ENCODE assay signal across 8 cellular contexts in the genomic region with DNA sequence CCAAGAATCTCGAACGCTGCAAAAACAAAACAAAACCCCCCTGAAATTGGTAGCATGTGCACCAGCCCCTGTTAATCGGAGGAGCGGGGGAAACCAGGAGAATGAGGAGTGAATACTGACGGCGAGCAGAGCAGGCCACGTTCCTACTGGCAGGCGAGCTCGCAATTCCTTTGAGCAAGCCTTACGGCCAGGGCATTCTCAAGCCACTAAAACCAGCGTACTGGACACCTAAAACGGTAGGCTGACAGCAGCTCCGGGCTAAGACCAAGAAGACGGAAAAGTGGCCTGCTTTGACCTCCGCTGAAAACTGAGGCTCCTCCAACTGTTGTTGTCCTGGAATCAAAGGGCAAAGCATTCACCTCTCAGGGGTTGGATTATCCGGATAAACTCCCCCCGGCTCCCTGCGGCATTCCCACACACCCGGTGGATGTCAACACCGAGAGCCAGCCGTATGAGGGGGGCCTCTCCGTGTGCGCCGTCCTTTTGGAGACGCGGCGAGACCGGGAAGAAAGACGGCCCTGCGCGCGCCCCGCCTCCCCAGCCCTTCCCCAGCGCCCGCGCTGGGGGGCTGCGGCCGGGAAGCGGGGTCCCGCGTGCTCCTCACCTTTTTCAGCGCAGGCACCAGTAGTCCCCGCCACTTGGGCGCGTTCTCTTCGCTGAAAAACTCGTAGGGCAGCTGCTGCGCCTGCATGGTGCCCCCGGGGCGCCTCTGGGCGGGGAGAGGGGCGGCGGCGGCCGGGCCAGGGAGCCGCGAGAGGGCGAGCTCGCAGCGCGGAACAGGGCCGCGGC. TPM values are rescaled to one million over a fixed set of nuclear protein-coding genes. Genes with fewer than 3 reads are reported as not detected.
DNase-seq lines count a peak whose midpoint lies in the region; ATAC-seq and TF ChIP-seq lines count a peak whose summit lies in the region.

No MANE protein-coding gene starts in this region.

- H3K4me1 ChIP-seq in heart right ventricle, result peaks cover 3 to 60% (median 54%) of the 10 kb centered on the region in 9 donors

- no peaks in the 10 kb centered on the region for H3K27me3 Mint-ChIP-seq in activated naive CD8-positive, alpha-beta T cell treated with anti-CD3 and anti-CD28 coated beads, Interleukin-2, amount 50 U/mL, for 24 hours

- TF ChIP-seq CTCF in HL-60 (IDR thresholded peaks at IDR 0.05; ENCODE audit: insufficient read depth, low read length) (no peak), heart right ventricle (IDR thresholded peaks at IDR 0.05) (peak in 7 of 9 donors; percentile 15 to 66 (median 43))

- peak overlapping the region; percentile 83 for H3K27ac ChIP-seq in HL-60 (replicated peaks)
- peak overlapping the region; percentile 46; the same call in 1 of the 2 replicates for H3K27ac ChIP-seq in SK-N-MC
- peak overlapping the region; percentile 89 to 98 (median 96) for H3K27ac ChIP-seq in heart right ventricle

- peak overlapping the region; percentile 82 for H3K9ac ChIP-seq in SK-N-MC (ENCODE audit: insufficient read length)

- ATAC-seq in GM21360 (IDR thresholded peaks at IDR 0.05; ENCODE audit: unreplicated experiment), result peak; percentile 34
- peak; percentile 42 for ATAC-seq in activated naive CD8-positive, alpha-beta T cell treated with anti-CD3 and anti-CD28 coated beads, Interleukin-2, amount 50 U/mL, for 24 hours
- peak; percentile 28 to 52 (median 46) for ATAC-seq in heart right ventricle

- H3K27me3 ChIP-seq in HL-60 (ENCODE audit: insufficient read depth, poor library complexity, severe bottlenecking), result no peaks in the 10 kb centered on the region
- H3K27me3 ChIP-seq in heart right ventricle, result no peaks in the 10 kb centered on the region

- peak overlapping the region; percentile 90 for H3K27ac Mint-ChIP-seq in activated naive CD8-positive, alpha-beta T cell treated with anti-CD3 and anti-CD28 coated beads, Interleukin-2, amount 50 U/mL, for 24 hours

- H3K9me3 Mint-ChIP-seq in activated naive CD8-positive, alpha-beta T cell treated with anti-CD3 and anti-CD28 coated beads, Interleukin-2, amount 50 U/mL, for 24 hours, result no peaks in the 10 kb centered on the region

- peak overlapping the region; percentile 56 for H3K4me3 ChIP-seq in HL-60 (replicated peaks; ENCODE audit: insufficient read depth, low read length)
- peak overlapping the region; percentile 96 for H3K4me3 ChIP-seq in SK-N-MC
- H3K4me3 ChIP-seq in heart right ventricle, result peak overlapping the region; percentile 54 to 93 (median 88)

- intact Hi-C loops in heart right ventricle (cut with DNase I), result loop anchor here (1.0 to 10.0 kb wide), 11 partner anchors 38 to 605 kb away; no protein-coding TSS in a partner anchor

- WGBS in heart right ventricle, 2 donors, result 0% methylated on average over 63 of the region's 63 CpGs

- H3K9me3 ChIP-seq in SK-N-MC (ENCODE audit: low read depth, low read length) (no peaks in the 10 kb centered on the region), heart right ventricle (no peaks in the 10 kb centered on the region)

- DNase-seq in DMS114 treated with DMSO at 0.1 percent for 48 hours (lab: John Stamatoyannopoulos, UW; ENCODE audit: unreplicated experiment) (peak; percentile 26), HL-60 (ENCODE audit: low read depth in 1 of 2, low spot score in 1 of 2) (peak in 1 of 2 experiments; percentile 49), SK-N-MC (ENCODE audit: low read depth, low spot score) (no peak), heart right ventricle (peak; percentile 32 to 64), pons (ENCODE audit: low spot score) (peak; percentile 29), SHP77 treated with DMSO at 0.1 percent for 48 hours (lab: John Stamatoyannopoulos, UW) (no peak)
- DNase-seq in activated naive CD8-positive, alpha-beta T cell treated with anti-CD3 and anti-CD28 coated beads, Interleukin-2, amount 50 U/mL, for 24 hours, result peak; percentile 70

- peaks cover 27% of the 10 kb centered on the region for H3K36me3 ChIP-seq in SK-N-MC (ENCODE audit: insufficient read depth, low read length)
- peaks cover 0 to 8% (median 0%) of the 10 kb centered on the region in 9 donors for H3K36me3 ChIP-seq in heart right ventricle

- peaks cover 64% of the 10 kb centered on the region for H3K4me1 Mint-ChIP-seq in activated naive CD8-positive, alpha-beta T cell treated with anti-CD3 and anti-CD28 coated beads, Interleukin-2, amount 50 U/mL, for 24 hours

- H3K36me3 Mint-ChIP-seq in activated naive CD8-positive, alpha-beta T cell treated with anti-CD3 and anti-CD28 coated beads, Interleukin-2, amount 50 U/mL, for 24 hours (ENCODE audit: low read depth), result peaks cover 25% of the 10 kb centered on the region

- peak overlapping the region; percentile 93 for H3K4me3 Mint-ChIP-seq in activated naive CD8-positive, alpha-beta T cell treated with anti-CD3 and anti-CD28 coated beads, Interleukin-2, amount 50 U/mL, for 24 hours

RNA-seq across cellular contexts. Expression of gene SOS1, which starts 0.9 kb away (rescaled TPM):
- total RNA-seq in heart right ventricle, result 10 to 100 TPM; 20.6 to 37.8 (median 23.8) TPM
- 1 to 10 TPM; 5.8 to 7.8 TPM for polyA plus RNA-seq in heart right ventricle

Comparison
In these comparisons a context has a peak if more than half of its experiments do, and no peak if none do; other contexts are left out.
1. DNase-seq: peak in DMS114 treated with DMSO at 0.1 percent for 48 hours (single experiment), activated naive CD8-positive, alpha-beta T cell treated with anti-CD3 and anti-CD28 coated beads, Interleukin-2, amount 50 U/mL, for 24 hours (single experiment), heart right ventricle (2 of 2) and pons (single experiment); none in SK-N-MC (single experiment) and SHP77 treated with DMSO at 0.1 percent for 48 hours (single experiment).
2. Peak in every context shown above with its lines, with median percentiles within 50 percentile points of each other: ATAC-seq, H3K27ac ChIP-seq and H3K4me3 ChIP-seq.